Comparison of ENCODE assay signal across 8 cellular contexts in the genomic region with DNA sequence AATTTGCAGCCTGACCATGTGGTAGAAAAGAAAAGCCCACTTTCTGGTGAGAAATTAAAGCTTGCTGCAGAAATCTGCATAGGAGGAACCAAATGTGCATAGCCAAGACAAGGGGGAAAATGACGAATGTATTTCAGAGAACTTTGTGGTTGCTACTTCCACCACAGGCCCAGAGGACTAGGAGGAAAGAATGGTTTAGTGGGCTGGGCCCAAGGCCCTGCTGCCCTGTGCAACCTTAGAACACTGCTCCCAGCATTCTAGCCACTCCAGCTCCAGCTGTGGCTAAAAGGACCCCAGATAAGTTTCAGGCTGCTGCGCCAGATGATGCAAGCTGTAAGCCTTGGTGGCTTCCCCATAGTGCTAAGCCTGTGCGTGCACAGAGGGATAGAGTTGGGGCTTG.
"Had no signal": no experiment of that assay in that cellular context is flagged by ENCODE, and none has a peak within 500 bp of the region (broad histone marks: within the 10 kb centered on the region; RNA-seq: fewer than 3 reads in every experiment).

No MANE protein-coding gene starts in this region.

- ATAC-seq: GM12878 had no signal

- H3K4me3 ChIP-seq: GM12878 had no signal

- FAIRE-seq: G401.6, GM12878, GM12891, GM12892, GM18507, GM19239 had no signal

- DNase-seq: GDM1, GF-D8 had no signal
